ENCODE assay signal across 30 cellular contexts in genomic region chr12:33596814-33597213, GRCh38.
"Had no signal": no experiment of that assay in that cellular context is flagged by ENCODE, and none has a peak within 500 bp of the region (broad histone marks: within the 10 kb centered on the region; RNA-seq: fewer than 3 reads in every experiment).

No MANE protein-coding gene starts in this region.

- H3K9me3 ChIP-seq: heart left ventricle had no signal

- H3K4me1 ChIP-seq: heart left ventricle had no signal

- H3K36me3 ChIP-seq: brain microvascular endothelial cell, heart left ventricle, WERI-Rb-1 had no signal

- H3K27ac ChIP-seq: brain microvascular endothelial cell, coronary artery, dorsolateral prefrontal cortex, heart left ventricle, WERI-Rb-1 had no signal

- H3K36me3 Mint-ChIP-seq: activated naive CD8-positive, alpha-beta T cell had no signal

- H3K4me1 Mint-ChIP-seq: activated B cell treated with CpG ODN at 0.5 μM for 24 hours; activated T-helper 17 cell treated with anti-CD3 and anti-CD28 coated beads, Interleukin-2, amount 50 U/mL, for 72 hours; central memory CD8-positive, alpha-beta T cell; endodermal cell; T-helper 17 cell had no signal

- ATAC-seq: activated CD4-positive, CD25-positive, alpha-beta regulatory T cell treated with anti-CD3 and anti-CD28 coated beads, Interleukin-2, amount 50 U/mL, for 24 hours; activated CD8-positive, alpha-beta T cell treated with anti-CD3 and anti-CD28 coated beads for 36 hours; activated T-cell treated with anti-CD3 and anti-CD28 coated beads, Interleukin-2, amount 50 U/mL, for 4 hours; activated T-helper 17 cell treated with anti-CD3 and anti-CD28 coated beads, Interleukin-2, amount 50 U/mL, for 72 hours; esophagus mucosa; heart left ventricle; T-helper 17 cell had no signal

- H3K9me3 Mint-ChIP-seq: activated B cell treated with CpG ODN at 0.5 μM for 24 hours; activated T-cell treated with anti-CD3 and anti-CD28 coated beads, Interleukin-2, amount 50 U/mL, for 4 hours; dendritic cell treated with granulocyte-macrophage colony-stimulating factor and Interleukin-4, amounts not matched to agents 40 ng/mL and 50 ng/mL, for 4 days; endodermal cell; T-helper 2 cell treated with Interferon-gamma antibody and Interleukin-4, amounts not matched to agents 5 μg/mL and 100 μg/mL, for 36 hours had no signal

- H3K27ac Mint-ChIP-seq: activated B cell treated with CpG ODN at 0.5 μM for 24 hours; activated CD8-positive, alpha-beta T cell treated with anti-CD3 and anti-CD28 coated beads for 36 hours; activated naive CD8-positive, alpha-beta T cell; activated T-helper 17 cell treated with anti-CD3 and anti-CD28 coated beads, Interleukin-2, amount 50 U/mL, for 72 hours; dendritic cell treated with granulocyte-macrophage colony-stimulating factor and Interleukin-4, amounts not matched to agents 40 ng/mL and 50 ng/mL, for 4 days; endodermal cell; T-helper 17 cell; T-helper 2 cell treated with Interferon-gamma antibody and Interleukin-4, amounts not matched to agents 5 μg/mL and 100 μg/mL, for 36 hours had no signal

- H3K27me3 ChIP-seq: brain microvascular endothelial cell, dorsolateral prefrontal cortex, heart left ventricle had no signal

- H3K4me3 Mint-ChIP-seq: activated B cell treated with CpG ODN at 0.5 μM for 24 hours; activated CD8-positive, alpha-beta T cell treated with anti-CD3 and anti-CD28 coated beads for 36 hours; activated naive CD8-positive, alpha-beta T cell; activated T-cell treated with anti-CD3 and anti-CD28 coated beads, Interleukin-2, amount 50 U/mL, for 4 hours; activated T-helper 17 cell treated with anti-CD3 and anti-CD28 coated beads, Interleukin-2, amount 50 U/mL, for 72 hours; central memory CD8-positive, alpha-beta T cell; dendritic cell treated with granulocyte-macrophage colony-stimulating factor and Interleukin-4, amounts not matched to agents 40 ng/mL and 50 ng/mL, for 4 days; endodermal cell; T-helper 17 cell; T-helper 2 cell treated with Interferon-gamma antibody and Interleukin-4, amounts not matched to agents 5 μg/mL and 100 μg/mL, for 36 hours had no signal

- DNase-seq: activated B cell treated with CpG ODN at 0.5 μM for 24 hours; activated CD4-positive, alpha-beta T cell treated with anti-CD3 and anti-CD28 coated beads for 48 hours; activated CD4-positive, alpha-beta T cell treated with anti-CD3 and anti-CD28 coated beads, Interleukin-2, amount 50 U/mL, for 1 hour; activated CD4-positive, alpha-beta T cell treated with anti-CD3 and anti-CD28 coated beads, Interleukin-2, amount 50 U/mL, for 48 hours; activated CD8-positive, alpha-beta memory T cell treated with anti-CD3 and anti-CD28 coated beads for 24 hours; activated CD8-positive, alpha-beta T cell treated with anti-CD3 and anti-CD28 coated beads for 36 hours; activated effector memory CD4-positive, alpha-beta T cell treated with anti-CD3 and anti-CD28 coated beads, Interleukin-2, amount 50 U/mL, for 16 hours; activated naive CD4-positive, alpha-beta T cell treated with anti-CD3 and anti-CD28 coated beads, Interleukin-2, amount 50 U/mL, for 16 hours; activated T-cell treated with anti-CD3 and anti-CD28 coated beads, Interleukin-2, amount 50 U/mL, for 4 hours; amniotic stem cell; anterior cingulate cortex; brain microvascular endothelial cell; dorsolateral prefrontal cortex; effector memory CD4-positive, alpha-beta T cell; endodermal cell; foreskin fibroblast; glutamatergic neuron; heart left ventricle; T-helper 1 cell; T-helper 17 cell; T1000; WERI-Rb-1 had no signal

- H3K27me3 Mint-ChIP-seq: activated B cell treated with CpG ODN at 0.5 μM for 24 hours; activated CD8-positive, alpha-beta T cell treated with anti-CD3 and anti-CD28 coated beads for 36 hours; activated naive CD8-positive, alpha-beta T cell; activated T-helper 17 cell treated with anti-CD3 and anti-CD28 coated beads, Interleukin-2, amount 50 U/mL, for 72 hours; central memory CD8-positive, alpha-beta T cell; dendritic cell treated with granulocyte-macrophage colony-stimulating factor and Interleukin-4, amounts not matched to agents 40 ng/mL and 50 ng/mL, for 4 days; T-helper 17 cell had no signal

- H3K4me3 ChIP-seq: coronary artery, dorsolateral prefrontal cortex, heart left ventricle had no signal
